ENCODE assay signal across 1 cellular context in genomic region chr10:26855186-26855585, GRCh38.
TF ChIP-seq lines count a peak whose summit lies in the region.

No MANE protein-coding gene starts in this region.

TF ChIP-seq in WTC11, 78 proteins besides CTCF, POLR2A, EP300 and RAD21 (continued from another document):
- TF ChIP-seq ZNF281 (CRISPR knock-in tag; IDR thresholded peaks at IDR 0.05), result no peak
- TF ChIP-seq ZNF396 (CRISPR knock-in tag; IDR thresholded peaks at IDR 0.05; ENCODE audit: borderline replicate concordance), result no peak
- TF ChIP-seq SP1 (CRISPR knock-in tag; conservative IDR thresholded peaks at IDR 0.05), result no peak
- TF ChIP-seq IRF1 (CRISPR knock-in tag; IDR thresholded peaks at IDR 0.05), result no peak
- no peak for TF ChIP-seq ZNF512 (CRISPR knock-in tag; IDR thresholded peaks at IDR 0.05; ENCODE audit: borderline replicate concordance)
- no peak for TF ChIP-seq ZNF532 (CRISPR knock-in tag; IDR thresholded peaks at IDR 0.05; ENCODE audit: borderline replicate concordance)
- no peak for TF ChIP-seq CREM (CRISPR knock-in tag; IDR thresholded peaks at IDR 0.05)
- TF ChIP-seq USF2 (CRISPR knock-in tag; IDR thresholded peaks at IDR 0.05), result no peak
- TF ChIP-seq EMX1 (CRISPR knock-in tag; IDR thresholded peaks at IDR 0.05), result no peak
- TF ChIP-seq ATF6 (CRISPR knock-in tag; IDR thresholded peaks at IDR 0.05), result no peak
- no peak for TF ChIP-seq SMAD4 (CRISPR knock-in tag; IDR thresholded peaks at IDR 0.05)
- TF ChIP-seq FOXP1 (CRISPR knock-in tag; IDR thresholded peaks at IDR 0.05; ENCODE audit: borderline replicate concordance), result no peak
